21 cellular contexts compared by ENCODE assay signal in the genomic region with DNA sequence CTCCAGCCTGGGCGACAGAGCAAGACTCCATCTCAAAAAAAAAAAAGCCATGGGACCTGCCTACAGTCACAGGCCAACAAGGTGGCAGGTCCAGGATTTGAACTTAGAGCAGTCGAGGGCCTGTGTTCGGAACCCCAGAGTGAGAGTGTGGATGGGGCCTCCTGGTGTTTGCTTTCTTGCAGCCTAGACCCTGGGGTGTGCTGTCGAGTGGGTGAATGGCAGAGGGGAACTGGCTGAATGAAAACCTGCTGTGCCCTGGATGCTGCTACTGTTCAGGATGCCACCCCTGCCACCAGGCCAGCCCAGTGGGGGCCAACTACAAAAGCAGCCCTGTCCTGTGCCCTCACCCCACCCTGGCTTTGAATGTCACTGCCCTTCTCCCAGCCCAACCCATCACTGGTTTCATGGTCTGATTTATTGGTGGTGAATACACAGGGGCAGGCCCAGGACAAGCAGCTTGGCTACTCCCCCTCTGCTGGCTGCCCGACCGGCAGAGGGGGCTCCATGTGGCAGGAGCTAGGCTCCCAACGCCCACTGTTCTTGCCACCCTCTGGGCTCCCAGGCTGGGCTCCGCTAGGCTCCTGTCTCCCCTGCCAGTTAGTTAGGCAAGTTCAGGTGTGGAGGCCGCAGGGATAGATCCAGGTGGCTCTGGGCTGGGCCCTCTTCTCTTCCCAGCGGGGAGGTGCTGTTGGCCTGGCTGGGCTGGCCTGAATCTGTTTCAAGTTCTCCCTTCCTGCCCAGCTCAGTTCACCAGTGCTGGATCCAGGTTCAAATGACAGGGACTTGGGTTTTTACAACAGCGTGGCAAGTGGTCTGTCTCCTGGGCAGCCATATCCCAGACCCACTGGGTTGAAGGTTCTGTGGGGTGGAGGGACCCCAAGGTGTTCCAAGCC. TPM values are rescaled to one million over a fixed set of nuclear protein-coding genes. Genes with fewer than 3 reads are reported as not detected.
DNase-seq lines count a peak whose midpoint lies in the region; ATAC-seq and TF ChIP-seq lines count a peak whose summit lies in the region.
"Had no signal": no experiment of that assay in that cellular context is flagged by ENCODE, and none has a peak within 500 bp of the region (broad histone marks: within the 10 kb centered on the region; RNA-seq: fewer than 3 reads in every experiment).

No MANE protein-coding gene starts in this region.

- no peak for ATAC-seq in natural killer cell treated with Interleukin-12 subunit alpha and Interleukin-12 subunit beta and Interleukin-15 and Interleukin-18, amount 100 ng/mL, for 72 hours
- ATAC-seq in natural killer cell (no peak), Panc1 (peak; percentile 17; the same call in 1 of the 2 replicates), HG02759 (IDR thresholded peaks at IDR 0.05; ENCODE audit: unreplicated experiment) (no peak), GM19455 (IDR thresholded peaks at IDR 0.05; ENCODE audit: unreplicated experiment) (no peak)

- H3K4me1 Mint-ChIP-seq in natural killer cell treated with Interleukin-12 subunit alpha and Interleukin-12 subunit beta and Interleukin-15 and Interleukin-18, amount 100 ng/mL, for 72 hours (ENCODE audit: low read depth in 2 of 2) = no peaks in the 10 kb centered on the region
- no peaks in the 10 kb centered on the region for H3K4me1 Mint-ChIP-seq in natural killer cell
- H3K4me1 Mint-ChIP-seq: activated CD4-positive, alpha-beta T cell treated with anti-CD3 and anti-CD28 coated beads, Interleukin-2, amount 10 ng/mL, durations not matched to agents 24 days and 14 days had no signal

- TF ChIP-seq CTCF in natural killer cell (IDR thresholded peaks at IDR 0.05) (no peak), Panc1 (IDR thresholded peaks at IDR 0.05) (no peak)

- no peak overlapping the region for H3K27ac ChIP-seq in Panc1 (ENCODE audit: low read length)
- H3K27ac ChIP-seq: pancreas had no signal

- H3K4me3 ChIP-seq in Panc1 (ENCODE audit: low read depth in 2 of 2, low read length in 2 of 2) = no peak overlapping the region
- H3K4me3 ChIP-seq: pancreas, smooth muscle cell, upper lobe of left lung had no signal

- POLR2A ChIA-PET in Panc1 (lab: Charles Lee) = interaction anchor here (0.6 to 0.7 kb wide), 2 partner anchors 30 to 1500 kb away, joined by 4 read pairs; no protein-coding TSS in a partner anchor

- in situ Hi-C loops in Panc1 (cut with HindIII; ENCODE audit: low pct_unique_long_range_greater_than_20kb, low sequenced_read_pairs) = no loop called here

- H3K9me3 ChIP-seq in Panc1 (ENCODE audit: control insufficient read depth, insufficient read depth, low read depth, low read length) = no peaks in the 10 kb centered on the region
- H3K9me3 ChIP-seq: pancreas, upper lobe of left lung had no signal

- CTCF ChIA-PET in Panc1 (lab: Charles Lee) = no interaction called here

- no peaks in the 10 kb centered on the region for H3K36me3 Mint-ChIP-seq in natural killer cell treated with Interleukin-12 subunit alpha and Interleukin-12 subunit beta and Interleukin-15 and Interleukin-18, amount 100 ng/mL, for 72 hours
- H3K36me3 Mint-ChIP-seq in natural killer cell = no peaks in the 10 kb centered on the region
- H3K36me3 Mint-ChIP-seq: activated naive CD8-positive, alpha-beta T cell had no signal

- H3K36me3 ChIP-seq in Panc1 (ENCODE audit: control insufficient read depth, insufficient read depth, low read length) = no peaks in the 10 kb centered on the region

- TSS peak; percentile 94 for BruUV-seq in Panc1 (replicated peaks; lab: Mats Ljungman, UMichigan)

- no peak overlapping the region for H3K27ac Mint-ChIP-seq in natural killer cell treated with Interleukin-12 subunit alpha and Interleukin-12 subunit beta and Interleukin-15 and Interleukin-18, amount 100 ng/mL, for 72 hours
- H3K27ac Mint-ChIP-seq in natural killer cell = no peak overlapping the region
- H3K27ac Mint-ChIP-seq: activated CD4-positive, alpha-beta T cell treated with anti-CD3 and anti-CD28 coated beads, Interleukin-2, amount 10 ng/mL, durations not matched to agents 24 days and 14 days; activated naive CD8-positive, alpha-beta T cell; activated T-helper 1 cell treated with anti-CD3 and anti-CD28 coated beads, Interleukin-12 subunit alpha, Interleukin-12 subunit beta, Interleukin-2, Interleukin-4 antibody, amounts not matched to agents 30 ng/mL and 10 ng/mL and 1 ng/mL, durations not matched to agents 14 hours and 24 hours and 36 hours had no signal

- no peaks in the 10 kb centered on the region for H3K27me3 Mint-ChIP-seq in natural killer cell treated with Interleukin-12 subunit alpha and Interleukin-12 subunit beta and Interleukin-15 and Interleukin-18, amount 100 ng/mL, for 72 hours
- H3K27me3 Mint-ChIP-seq in natural killer cell (ENCODE audit: low read depth in 2 of 2) = no peaks in the 10 kb centered on the region
- H3K27me3 Mint-ChIP-seq: activated CD4-positive, alpha-beta T cell treated with anti-CD3 and anti-CD28 coated beads, Interleukin-2, amount 10 ng/mL, durations not matched to agents 24 days and 14 days; activated naive CD8-positive, alpha-beta T cell had no signal

- no peaks in the 10 kb centered on the region for H3K27me3 ChIP-seq in Panc1 (ENCODE audit: control insufficient read depth, insufficient read depth, low read length)
- H3K27me3 ChIP-seq: pancreas, upper lobe of left lung had no signal

- no peaks in the 10 kb centered on the region for H3K4me1 ChIP-seq in Panc1 (ENCODE audit: control insufficient read depth, insufficient read depth, low read length)
- H3K4me1 ChIP-seq: pancreas had no signal

- no peak overlapping the region for H3K4me3 Mint-ChIP-seq in natural killer cell treated with Interleukin-12 subunit alpha and Interleukin-12 subunit beta and Interleukin-15 and Interleukin-18, amount 100 ng/mL, for 72 hours
- no peak overlapping the region for H3K4me3 Mint-ChIP-seq in natural killer cell
- H3K4me3 Mint-ChIP-seq: activated CD4-positive, alpha-beta T cell treated with anti-CD3 and anti-CD28 coated beads, Interleukin-2, amount 10 ng/mL, durations not matched to agents 24 days and 14 days; activated naive CD8-positive, alpha-beta T cell; activated T-helper 1 cell treated with anti-CD3 and anti-CD28 coated beads, Interleukin-12 subunit alpha, Interleukin-12 subunit beta, Interleukin-2, Interleukin-4 antibody, amounts not matched to agents 30 ng/mL and 10 ng/mL and 1 ng/mL, durations not matched to agents 14 hours and 24 hours and 36 hours had no signal

- intact Hi-C loops in natural killer cell (cut with micrococcal nuclease) (no loop called here), Panc1 (cut with micrococcal nuclease; ENCODE audit: unreplicated experiment) (no loop called here)

- peak; percentile 10 for DNase-seq in natural killer cell treated with Interleukin-12 subunit alpha and Interleukin-12 subunit beta and Interleukin-15 and Interleukin-18, amount 100 ng/mL, for 72 hours (ENCODE audit: low spot score)
- no peak for DNase-seq in natural killer cell
- no peak for DNase-seq in Panc1 (ENCODE audit: low read depth, low spot score)
- peak; percentile 1 for DNase-seq in fibroblast of gingiva (ENCODE audit: low read depth)
- no peak for DNase-seq in T-helper 9 cell
- DNase-seq: activated CD4-positive, alpha-beta T cell treated with anti-CD3 and anti-CD28 coated beads, Interleukin-2, amount 10 ng/mL, durations not matched to agents 24 days and 14 days; aorta; caudate nucleus; dermis blood vessel endothelial cell; NCI-H1417 treated with DMSO at 0.1 percent for 48 hours; NCI-H2081 treated with DMSO at 0.1 percent for 48 hours; NCI-H774; pancreas; retina; stimulated activated CD4-positive, alpha-beta T cell treated with anti-CD3 and anti-CD28 coated beads, Interleukin-2, amount 100 ng/mL, for 24 hours had no signal

- no peaks in the 10 kb centered on the region for H3K9me3 Mint-ChIP-seq in natural killer cell treated with Interleukin-12 subunit alpha and Interleukin-12 subunit beta and Interleukin-15 and Interleukin-18, amount 100 ng/mL, for 72 hours
- H3K9me3 Mint-ChIP-seq in natural killer cell = no peaks in the 10 kb centered on the region
- H3K9me3 Mint-ChIP-seq: activated CD4-positive, alpha-beta T cell treated with anti-CD3 and anti-CD28 coated beads, Interleukin-2, amount 10 ng/mL, durations not matched to agents 24 days and 14 days; activated T-helper 1 cell treated with anti-CD3 and anti-CD28 coated beads, Interleukin-12 subunit alpha, Interleukin-12 subunit beta, Interleukin-2, Interleukin-4 antibody, amounts not matched to agents 30 ng/mL and 10 ng/mL and 1 ng/mL, durations not matched to agents 14 hours and 24 hours and 36 hours had no signal

RNA-seq across cellular contexts. Expression of gene FPGS, which starts 12.2 kb away (rescaled TPM):
- total RNA-seq in natural killer cell treated with Interleukin-12 subunit alpha and Interleukin-12 subunit beta and Interleukin-15 and Interleukin-18, amount 100 ng/mL, for 72 hours = 100 to 1,000 TPM in 1 of 2 donors, 10 to 100 TPM in 1; 96.0 to 150 TPM
- total RNA-seq in natural killer cell (100 to 1,000 TPM in 2 of 3 donors, 10 to 100 TPM in 1; 99.1 to 108 (median 107) TPM), Panc1 (2021; ENCODE audit: unreplicated experiment) (56.5 TPM)
- polyA plus RNA-seq in Panc1 (2012; ENCODE audit: insufficient read length) = 62.7 TPM

RNA-seq across cellular contexts. Expression of gene CDK9, which starts 29.0 kb away (rescaled TPM):
- 100 to 1,000 TPM; 119 to 132 TPM for total RNA-seq in natural killer cell treated with Interleukin-12 subunit alpha and Interleukin-12 subunit beta and Interleukin-15 and Interleukin-18, amount 100 ng/mL, for 72 hours
- total RNA-seq in natural killer cell = 100 to 1,000 TPM; 181 to 207 (median 188) TPM
- total RNA-seq in Panc1 (2021; ENCODE audit: unreplicated experiment) = 48.7 TPM
- 66.8 TPM for polyA plus RNA-seq in Panc1 (2012; ENCODE audit: insufficient read length)

RNA-seq across cellular contexts. Expression of gene SH2D3C, which starts 36.4 kb away (rescaled TPM):
- total RNA-seq in natural killer cell treated with Interleukin-12 subunit alpha and Interleukin-12 subunit beta and Interleukin-15 and Interleukin-18, amount 100 ng/mL, for 72 hours = 10 to 100 TPM; 23.9 to 29.1 TPM
- total RNA-seq in natural killer cell (10 to 100 TPM; 42.8 to 86.8 (median 56.6) TPM), Panc1 (2021; ENCODE audit: unreplicated experiment) (0.49 TPM)
- 0.86 TPM for polyA plus RNA-seq in Panc1 (2012; ENCODE audit: insufficient read length)
- total RNA-seq: smooth muscle cell had no signal

RNA-seq across cellular contexts. Expression of gene ENG, which starts 39.6 kb away (rescaled TPM):
- total RNA-seq in natural killer cell treated with Interleukin-12 subunit alpha and Interleukin-12 subunit beta and Interleukin-15 and Interleukin-18, amount 100 ng/mL, for 72 hours = 10 to 100 TPM; 12.7 to 34.1 TPM
- total RNA-seq in natural killer cell (10 to 100 TPM in 2 of 3 donors, 1 to 10 TPM in 1; 8.5 to 13.6 (median 12.3) TPM), Panc1 (2021; ENCODE audit: unreplicated experiment) (25.1 TPM)
- 41.4 TPM for polyA plus RNA-seq in Panc1 (2012; ENCODE audit: insufficient read length)

Comparison
In these comparisons a context has a peak if more than half of its experiments do, and no peak if none do; other contexts are left out.
1. DNase-seq: peak in natural killer cell treated with Interleukin-12 subunit alpha and Interleukin-12 subunit beta and Interleukin-15 and Interleukin-18, amount 100 ng/mL, for 72 hours (single experiment) and fibroblast of gingiva (single experiment); none in natural killer cell (single experiment), Panc1 (single experiment) and T-helper 9 cell (single experiment).
2. RNA of gene SH2D3C, which starts 36.4 kb away (total RNA-seq): 42.8 to 86.8 TPM in natural killer cell and 23.9 to 29.1 TPM in natural killer cell treated with Interleukin-12 subunit alpha and Interleukin-12 subunit beta and Interleukin-15 and Interleukin-18, amount 100 ng/mL, for 72 hours; 0.49 TPM in Panc1 (single experiment); every median in the first group is over 10 times any median in the second.